ENCODE assay signal across 8 cellular contexts in genomic region chr10:5293691-5294550, GRCh38.
A peak's percentile ranks its signal among the peaks of the same experiment; 100 is the strongest.
DNase-seq lines count a peak whose midpoint lies in the region; ATAC-seq and TF ChIP-seq lines count a peak whose summit lies in the region.

No MANE protein-coding gene starts in this region.

- H3K27me3 ChIP-seq in vagina: no peaks in the 10 kb centered on the region

- H3K9me3 ChIP-seq in vagina: no peaks in the 10 kb centered on the region

- DNase-seq in DMS 273 (lab: John Stamatoyannopoulos, UW; ENCODE audit: unreplicated experiment) (peak; percentile 58), DMS 273 treated with DMSO at 0.1 percent for 48 hours (lab: John Stamatoyannopoulos, UW) (no peak), M059J (ENCODE audit: low read depth) (peak; percentile 58), ecto neural progenitor cell (ENCODE audit: low spot score) (peak; percentile 88), mucosa of gallbladder (ENCODE audit: low spot score) (peak; percentile 45), vagina (ENCODE audit: extremely low spot score in 2 of 2) (no peak)

- no peak for TF ChIP-seq POLR2A in vagina (IDR thresholded peaks at IDR 0.05)

- peak; percentile 69 for TF ChIP-seq CTCF in VCaP (conservative IDR thresholded peaks at IDR 0.05)
- no peak for TF ChIP-seq CTCF in vagina (IDR thresholded peaks at IDR 0.05)

- peaks cover 21% of the 10 kb centered on the region for H3K4me1 ChIP-seq in vagina

- H3K27ac ChIP-seq in VCaP (peak overlapping the region; percentile 89), vagina (peak overlapping the region; percentile 44)

- ATAC-seq in HG02981 (IDR thresholded peaks at IDR 0.05; ENCODE audit: unreplicated experiment): no peak

- intact Hi-C loops in vagina (cut with DNase I): no loop called here

- H3K4me3 ChIP-seq in vagina: no peak overlapping the region

- no peaks in the 10 kb centered on the region for H3K36me3 ChIP-seq in vagina

Comparison
In these comparisons a context has a peak if more than half of its experiments do, and no peak if none do; other contexts are left out.
1. DNase-seq: peak in DMS 273 (single experiment), M059J (single experiment), ecto neural progenitor cell (single experiment) and mucosa of gallbladder (single experiment); none in DMS 273 treated with DMSO at 0.1 percent for 48 hours (single experiment) and vagina (0 of 2).